ENCODE assay signal across 8 cellular contexts in genomic region chr22:36333632-36334031, GRCh38. TPM values are rescaled to one million over a fixed set of nuclear protein-coding genes. Genes with fewer than 3 reads are reported as not detected.
DNase-seq lines count a peak whose midpoint lies in the region; ATAC-seq, FAIRE-seq and TF ChIP-seq lines count a peak whose summit lies in the region.

No MANE protein-coding gene starts in this region.

- BruUV-seq in IMR-90 (replicated peaks; lab: Mats Ljungman, UMichigan): no TSS peak

- peak overlapping the region; percentile 11; the same call in 1 of the 2 replicates for H2AK5ac ChIP-seq in IMR-90 (ENCODE audit: low read depth, low read length)

- peaks cover 83% of the 10 kb centered on the region for H4K20me1 ChIP-seq in IMR-90 (ENCODE audit: insufficient read depth, low read length)

- peak overlapping the region; percentile 99; the same call in 1 of the 2 replicates for H3K56ac ChIP-seq in IMR-90 (ENCODE audit: extremely low read depth, insufficient read depth, low read length)

- peaks cover 41% of the 10 kb centered on the region for H3K9me1 ChIP-seq in IMR-90 (ENCODE audit: insufficient read depth, low read length)

- no peaks in the 10 kb centered on the region for H3K9me3 Mint-ChIP-seq in activated T-cell treated with anti-CD3 and anti-CD28 coated beads, Interleukin-2, amount 50 U/mL, for 4 hours
- no peaks in the 10 kb centered on the region for H3K9me3 Mint-ChIP-seq in stimulated activated naive CD8-positive, alpha-beta T cell treated with anti-CD3 and anti-CD28 coated beads, Interleukin-15, amount 100 ng/mL, for 72 hours

- no peak for FAIRE-seq in kidney (lab: Jason Lieb, UNC)

- CTCF ChIA-PET in IMR-90 (lab: Yijun Ruan, JAX): no interaction called here

- H3K23ac ChIP-seq in IMR-90 (ENCODE audit: low read depth, low read length): peak overlapping the region; percentile 99

- H3K4me1 ChIP-seq in IMR-90 (ENCODE audit: control insufficient read depth, insufficient read depth, low read length): peaks cover 77% of the 10 kb centered on the region
- H3K4me1 ChIP-seq in kidney (ENCODE audit: control insufficient read depth in 1 of 2, insufficient read depth in 1 of 2, low read depth in 1 of 2, low read length in 2 of 2): peaks cover 82 to 88% of the 10 kb centered on the region in 2 donors

- no peak overlapping the region for H2AK9ac ChIP-seq in IMR-90 (replicated peaks; ENCODE audit: low read depth, low read length, poor library complexity)

- H4K5ac ChIP-seq in IMR-90 (ENCODE audit: low read depth, low read length): peak overlapping the region; percentile 31; the same call in 1 of the 2 replicates

- H3K36me3 ChIP-seq in IMR-90 (ENCODE audit: control insufficient read depth, insufficient read depth, low read length) (peaks cover 80% of the 10 kb centered on the region), kidney (ENCODE audit: control insufficient read depth in 1 of 2, insufficient read depth in 2 of 2, low read length in 2 of 2) (peaks cover 21 to 47% of the 10 kb centered on the region in 2 donors)

- TF ChIP-seq RAD21 in IMR-90 (IDR thresholded peaks at IDR 0.05; ENCODE audit: low read length): no peak

- peak overlapping the region; percentile 99 for H3K14ac ChIP-seq in IMR-90 (replicated peaks; ENCODE audit: low read depth, low read length)

- intact Hi-C loops in IMR-90 (cut with micrococcal nuclease) (no loop called here), kidney (cut with DNase I) (no loop called here)

- dilution Hi-C loops in IMR-90 (cut with HindIII; ENCODE audit: low sequenced_read_pairs, unreplicated experiment): no loop called here

- H2BK5ac ChIP-seq in IMR-90 (ENCODE audit: low read depth, low read length, poor library complexity, severe bottlenecking): peak overlapping the region; percentile 100

- peak overlapping the region; percentile 99 for H3K4ac ChIP-seq in IMR-90 (ENCODE audit: low read depth, low read length)

- H3K27ac ChIP-seq in IMR-90 (ENCODE audit: insufficient read depth, low read length) (peak overlapping the region; percentile 87), kidney (ENCODE audit: low read depth in 2 of 2, low read length in 2 of 2) (peak overlapping the region; percentile 95 to 97)

- H3K4me1 Mint-ChIP-seq in activated T-cell treated with anti-CD3 and anti-CD28 coated beads, Interleukin-2, amount 50 U/mL, for 4 hours (ENCODE audit: low read depth): peaks cover 96% of the 10 kb centered on the region
- peaks cover 99% of the 10 kb centered on the region for H3K4me1 Mint-ChIP-seq in stimulated activated naive CD8-positive, alpha-beta T cell treated with anti-CD3 and anti-CD28 coated beads, Interleukin-15, amount 100 ng/mL, for 72 hours

- peak overlapping the region; percentile 100 for H4K91ac ChIP-seq in IMR-90 (ENCODE audit: insufficient read depth, low read depth, low read length)

- H2BK15ac ChIP-seq in IMR-90 (ENCODE audit: low read depth, low read length): peak overlapping the region; percentile 16; the same call in 1 of the 3 replicates

- peak overlapping the region; percentile 86 to 100 for H4K8ac ChIP-seq in IMR-90 (ENCODE audit: low read depth in 2 of 2, low read length in 2 of 2)

- H3K9me3 ChIP-seq in IMR-90 (ENCODE audit: control insufficient read depth, insufficient read depth, low read length): no peaks in the 10 kb centered on the region
- no peaks in the 10 kb centered on the region for H3K9me3 ChIP-seq in kidney (ENCODE audit: control insufficient read depth in 1 of 2, low read length in 2 of 2)

- no peaks in the 10 kb centered on the region for H3K27me3 ChIP-seq in IMR-90 (ENCODE audit: control insufficient read depth, insufficient read depth, low read length)

- TF ChIP-seq CTCF in IMR-90 (conservative IDR thresholded peaks at IDR 0.05; ENCODE audit: low read depth, low read length) (no peak), kidney (IDR thresholded peaks at IDR 0.05; ENCODE audit: borderline replicate concordance, extremely low read depth, insufficient read depth) (no peak)

- peaks cover 4 to 81% of the 10 kb centered on the region in 2 experiments; a peak in 2 of 4 replicates for H3K79me1 ChIP-seq in IMR-90 (ENCODE audit: low read depth in 1 of 2, low read length in 2 of 2)

- in situ Hi-C loops in IMR-90 (cut with MboI; ENCODE audit: low sequenced_read_pairs): no loop called here

- peak overlapping the region; percentile 60 for H2BK20ac ChIP-seq in IMR-90 (ENCODE audit: low read depth, low read length)

- peak overlapping the region; percentile 76 for H3K4me3 Mint-ChIP-seq in activated T-cell treated with anti-CD3 and anti-CD28 coated beads, Interleukin-2, amount 50 U/mL, for 4 hours
- H3K4me3 Mint-ChIP-seq in stimulated activated naive CD8-positive, alpha-beta T cell treated with anti-CD3 and anti-CD28 coated beads, Interleukin-15, amount 100 ng/mL, for 72 hours: peak overlapping the region; percentile 89 to 97

- no peak overlapping the region for H2AFZ ChIP-seq in IMR-90 (replicated peaks; ENCODE audit: low read length, poor library complexity)

- H3K4me3 ChIP-seq in IMR-90 (ENCODE audit: insufficient read depth, low read depth, low read length) (no peak overlapping the region), kidney (ENCODE audit: low read length in 2 of 2) (no peak overlapping the region)

- peak overlapping the region; percentile 67; the same call in 1 of the 2 replicates for H3K9ac ChIP-seq in IMR-90 (ENCODE audit: low read depth, low read length)
- H3K9ac ChIP-seq in kidney (ENCODE audit: low read length in 2 of 2): peak overlapping the region in 1 of 2 donors; percentile 70

- no peaks in the 10 kb centered on the region for H3K27me3 Mint-ChIP-seq in activated T-cell treated with anti-CD3 and anti-CD28 coated beads, Interleukin-2, amount 50 U/mL, for 4 hours (ENCODE audit: low read depth)
- H3K27me3 Mint-ChIP-seq in stimulated activated naive CD8-positive, alpha-beta T cell treated with anti-CD3 and anti-CD28 coated beads, Interleukin-15, amount 100 ng/mL, for 72 hours: no peaks in the 10 kb centered on the region

- H3K27ac Mint-ChIP-seq in stimulated activated naive CD8-positive, alpha-beta T cell treated with anti-CD3 and anti-CD28 coated beads, Interleukin-15, amount 100 ng/mL, for 72 hours: peak overlapping the region; percentile 93 to 98

- ATAC-seq in IMR-90 (ENCODE audit: low read depth): no peak
- no peak for ATAC-seq in activated T-cell treated with anti-CD3 and anti-CD28 coated beads, Interleukin-2, amount 50 U/mL, for 4 hours
- ATAC-seq in stimulated activated naive CD8-positive, alpha-beta T cell treated with anti-CD3 and anti-CD28 coated beads, Interleukin-15, amount 100 ng/mL, for 72 hours: no peak

- H2BK120ac ChIP-seq in IMR-90 (ENCODE audit: low read depth, low read length): peak overlapping the region; percentile 97

- TF ChIP-seq POLR2A in IMR-90 (IDR thresholded peaks at IDR 0.05; ENCODE audit: low read depth, low read length): no peak

- peak overlapping the region; percentile 36; the same call in 1 of the 2 replicates for H3K18ac ChIP-seq in IMR-90 (ENCODE audit: low read depth, low read length)

- POLR2A ChIA-PET in IMR-90 (lab: Charles Lee; ENCODE audit: unreplicated experiment): no interaction called here

- H3K36me3 Mint-ChIP-seq in activated T-cell treated with anti-CD3 and anti-CD28 coated beads, Interleukin-2, amount 50 U/mL, for 4 hours (ENCODE audit: insufficient read depth): peaks cover 63% of the 10 kb centered on the region

- no peak overlapping the region for H3K4me2 ChIP-seq in IMR-90 (ENCODE audit: low read depth, low read length)

- no peak for DNase-seq in IMR-90
- no peak for DNase-seq in activated T-cell treated with anti-CD3 and anti-CD28 coated beads, Interleukin-2, amount 50 U/mL, for 4 hours
- no peak for DNase-seq in kidney
- no peak for DNase-seq in stimulated activated naive CD8-positive, alpha-beta T cell treated with anti-CD3 and anti-CD28 coated beads, Interleukin-15, amount 100 ng/mL, for 72 hours
- no peak for DNase-seq in UCSD-AML1 (lab: John Stamatoyannopoulos, UW; ENCODE audit: unreplicated experiment)
- no peak for DNase-seq in NCI-H345 (lab: John Stamatoyannopoulos, UW)
- no peak for DNase-seq in NCI-H1436 treated with DMSO at 0.1 percent for 48 hours (lab: John Stamatoyannopoulos, UW)
- DNase-seq in stimulated activated CD4-positive, alpha-beta T cell treated with anti-CD3 and anti-CD28 coated beads, Interleukin-4, amount 100 ng/mL, for 4 hours: no peak

- no CpG with 5 or more reads among the region's 4 CpGs for WGBS in IMR-90 (ENCODE audit: extremely low coverage in 2 of 2, insufficient read length in 1 of 2), 2 experiments

TF ChIP-seq in IMR-90, 13 proteins besides CTCF, POLR2A, EP300 and RAD21:
- TF ChIP-seq RCOR1 (IDR thresholded peaks at IDR 0.05; ENCODE audit: insufficient replicate concordance, low read length) (no peak), MXI1 (IDR thresholded peaks at IDR 0.05; ENCODE audit: borderline replicate concordance, low read depth, low read length) (no peak), CHD1 (IDR thresholded peaks at IDR 0.05; ENCODE audit: low read depth, low read length) (no peak), BHLHE40 (IDR thresholded peaks at IDR 0.05; ENCODE audit: low read depth, low read length) (no peak), MAFK (IDR thresholded peaks at IDR 0.05; ENCODE audit: low read depth, low read length) (no peak), NFE2L2 (IDR thresholded peaks at IDR 0.05; ENCODE audit: low read depth, low read length) (no peak), SMC3 (IDR thresholded peaks at IDR 0.05; ENCODE audit: low read depth, low read length) (no peak), RFX5 (IDR thresholded peaks at IDR 0.05; ENCODE audit: low read depth, low read length) (no peak)
- TF ChIP-seq, protein P1, sequence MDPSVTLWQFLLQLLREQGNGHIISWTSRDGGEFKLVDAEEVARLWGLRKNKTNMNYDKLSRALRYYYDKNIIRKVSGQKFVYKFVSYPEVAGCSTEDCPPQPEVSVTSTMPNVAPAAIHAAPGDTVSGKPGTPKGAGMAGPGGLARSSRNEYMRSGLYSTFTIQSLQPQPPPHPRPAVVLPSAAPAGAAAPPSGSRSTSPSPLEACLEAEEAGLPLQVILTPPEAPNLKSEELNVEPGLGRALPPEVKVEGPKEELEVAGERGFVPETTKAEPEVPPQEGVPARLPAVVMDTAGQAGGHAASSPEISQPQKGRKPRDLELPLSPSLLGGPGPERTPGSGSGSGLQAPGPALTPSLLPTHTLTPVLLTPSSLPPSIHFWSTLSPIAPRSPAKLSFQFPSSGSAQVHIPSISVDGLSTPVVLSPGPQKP (IDR thresholded peaks at IDR 0.05; ENCODE audit: borderline replicate concordance, low read depth, low read length): no peak

RNA-seq across cellular contexts. Expression of gene MYH9, which starts 54.1 kb away (rescaled TPM):
- total RNA-seq in IMR-90 (2012; rRNA removed) (554 and 783 TPM in 2 replicates), kidney (655 TPM)
- polyA plus RNA-seq in IMR-90 (2012; rRNA removed) (475 and 507 TPM in 2 replicates), kidney (ENCODE audit: insufficient read depth, low read depth, low replicate concordance) (85.2 TPM)
- 197 and 382 TPM in 2 replicates for polyA plus RNA-seq in IMR-90 (2012; cell fraction: cytosol; rRNA removed)
- polyA plus RNA-seq in IMR-90 (2012; cell fraction: nucleus; rRNA removed; ENCODE audit: low replicate concordance): 449 and 493 TPM in 2 replicates
- total RNA-seq in activated T-cell treated with anti-CD3 and anti-CD28 coated beads, Interleukin-2, amount 50 U/mL, for 4 hours: 100 to 1,000 TPM; 673 to 753 (median 716) TPM
